ENCODE assay signal across 8 cellular contexts in genomic region chr11:77082838-77083552, GRCh38. TPM values are rescaled to one million over a fixed set of nuclear protein-coding genes. Genes with fewer than 3 reads are reported as not detected.
DNase-seq lines count a peak whose midpoint lies in the region; ATAC-seq and TF ChIP-seq lines count a peak whose summit lies in the region.

No MANE protein-coding gene starts in this region.

- TF ChIP-seq CTCF in heart right ventricle (IDR thresholded peaks at IDR 0.05) = no peak

- intact Hi-C loops in heart right ventricle (cut with DNase I) = loop anchor here in 2 of 10 donors (10.0 kb wide), 3 partner anchors 278 to 358 kb away; no protein-coding TSS in a partner anchor

- no peaks in the 10 kb centered on the region for H3K27me3 Mint-ChIP-seq in activated T-cell treated with anti-CD3 and anti-CD28 coated beads, Interleukin-2, amount 50 U/mL, for 4 hours (ENCODE audit: low read depth)

- peaks cover 15% of the 10 kb centered on the region for H3K4me1 Mint-ChIP-seq in activated T-cell treated with anti-CD3 and anti-CD28 coated beads, Interleukin-2, amount 50 U/mL, for 4 hours (ENCODE audit: low read depth)

- DNase-seq in GM23248 (peak; percentile 82), heart right ventricle (peak; percentile 54 to 62), DMS153 (lab: John Stamatoyannopoulos, UW) (no peak), RPMI8226 (no peak)
- DNase-seq in activated T-cell treated with anti-CD3 and anti-CD28 coated beads, Interleukin-2, amount 50 U/mL, for 4 hours = no peak
- DNase-seq in stimulated activated CD4-positive, alpha-beta T cell treated with anti-CD3 and anti-CD28 coated beads, Interleukin-4, amount 100 ng/mL, for 4 hours = peak; percentile 30 to 42

- ATAC-seq in activated T-cell treated with anti-CD3 and anti-CD28 coated beads, Interleukin-2, amount 50 U/mL, for 4 hours = peak; percentile 90 to 91
- ATAC-seq in heart right ventricle = peak; percentile 42 to 87 (median 82)
- no peak for ATAC-seq in HG03432 (IDR thresholded peaks at IDR 0.05; ENCODE audit: unreplicated experiment)
- no peak for ATAC-seq in GM18517 (IDR thresholded peaks at IDR 0.05; ENCODE audit: unreplicated experiment)

- H3F3A ChIP-seq in GM23248 (ENCODE audit: insufficient read depth) = no peaks in the 10 kb centered on the region

- peak overlapping the region; percentile 68 for H3K4me3 Mint-ChIP-seq in activated T-cell treated with anti-CD3 and anti-CD28 coated beads, Interleukin-2, amount 50 U/mL, for 4 hours

- no peaks in the 10 kb centered on the region for H3K9me3 ChIP-seq in GM23248 (ENCODE audit: low read depth)
- H3K9me3 ChIP-seq in heart right ventricle = peaks cover 0 to 7% (median 0%) of the 10 kb centered on the region in 11 donors

- H3K9ac ChIP-seq in GM23248 = peak overlapping the region; percentile 62

- in situ Hi-C loops in GM23248 (cut with MboI) = no loop called here

- H3K36me3 ChIP-seq in GM23248 (ENCODE audit: low read depth) (0 out of 2 replicates have a peak, but pooled peaks cover 6% of the 10 kb centered on the region), heart right ventricle (peaks cover 0 to 6% (median 0%) of the 10 kb centered on the region in 9 donors)

- peaks cover 21% of the 10 kb centered on the region for H3K4me1 ChIP-seq in GM23248 (ENCODE audit: insufficient read depth)
- peaks cover 9 to 28% (median 18%) of the 10 kb centered on the region in 9 donors for H3K4me1 ChIP-seq in heart right ventricle

- H3K79me2 ChIP-seq in GM23248 (ENCODE audit: insufficient read depth) = peaks cover 66% of the 10 kb centered on the region

- H4K20me1 ChIP-seq in GM23248 (ENCODE audit: insufficient read depth) = no peaks in the 10 kb centered on the region

- H3K9me2 ChIP-seq in GM23248 (ENCODE audit: insufficient read depth) = no peaks in the 10 kb centered on the region

- H3K9me3 Mint-ChIP-seq in activated T-cell treated with anti-CD3 and anti-CD28 coated beads, Interleukin-2, amount 50 U/mL, for 4 hours = no peaks in the 10 kb centered on the region

- H3K27ac ChIP-seq in GM23248 (peak overlapping the region; percentile 38), heart right ventricle (peak overlapping the region in 9 of 10 donors; percentile 33 to 83 (median 60))

- 62% methylated on average over 14 of the region's 14 CpGs for WGBS in GM23248 (ENCODE audit: low coverage in 1 of 2, low lambda C conversion rate in 2 of 2, missing lambda C conversion rate in 2 of 2), 2 experiments
- WGBS in heart right ventricle, 2 donors = 68 to 74% methylated on average over 14 of the region's 14 CpGs

- no peaks in the 10 kb centered on the region for H3K36me3 Mint-ChIP-seq in activated T-cell treated with anti-CD3 and anti-CD28 coated beads, Interleukin-2, amount 50 U/mL, for 4 hours (ENCODE audit: insufficient read depth)

- no peak overlapping the region for H3K4me3 ChIP-seq in GM23248
- peak overlapping the region in 3 of 10 donors; percentile 3 to 20 (median 14) for H3K4me3 ChIP-seq in heart right ventricle

- H2AFZ ChIP-seq in GM23248 = peak overlapping the region; percentile 56

- H3K4me2 ChIP-seq in GM23248 (ENCODE audit: unreplicated experiment) = peak overlapping the region; percentile 32

- H3K27me3 ChIP-seq in GM23248 (replicated peaks; ENCODE audit: insufficient read depth) = no peaks in the 10 kb centered on the region
- H3K27me3 ChIP-seq in heart right ventricle = no peaks in the 10 kb centered on the region

RNA-seq across cellular contexts. Expression of gene CAPN5, which starts 16.2 kb away (rescaled TPM):
- total RNA-seq in GM23248 (2014; rRNA removed; shearing (Covaris generic)) = 22.4 and 27.7 TPM in 2 replicates
- 17.8 and 18.3 TPM in 2 replicates for polyA plus RNA-seq in GM23248 (2016; fragmentation: Nextera tagmentation; extraction: Ambion mirVana)
- under 1 TPM; 0.29 to 0.68 (median 0.53) TPM for total RNA-seq in activated T-cell treated with anti-CD3 and anti-CD28 coated beads, Interleukin-2, amount 50 U/mL, for 4 hours
- total RNA-seq in heart right ventricle = 1 to 10 TPM; 1.8 to 3.6 (median 2.7) TPM
- polyA plus RNA-seq in heart right ventricle = 1 to 10 TPM; 2.0 to 2.5 TPM

RNA-seq across cellular contexts. Expression of gene OMP, which starts 19.6 kb away (rescaled TPM):
- not detected in 2 replicates for total RNA-seq in GM23248 (2014; rRNA removed; shearing (Covaris generic))
- polyA plus RNA-seq in GM23248 (2016; fragmentation: Nextera tagmentation; extraction: Ambion mirVana) (not detected in 2 replicates), heart right ventricle (not detected)
- total RNA-seq in activated T-cell treated with anti-CD3 and anti-CD28 coated beads, Interleukin-2, amount 50 U/mL, for 4 hours = not detected
- under 1 TPM in 1 of 10 donors, not detected in 9; 0.58 TPM for total RNA-seq in heart right ventricle

RNA-seq across cellular contexts. Expression of gene MYO7A, which starts 45.1 kb away (rescaled TPM):
- total RNA-seq in GM23248 (2014; rRNA removed; shearing (Covaris generic)) = not detected in 2 replicates
- polyA plus RNA-seq in GM23248 (2016; fragmentation: Nextera tagmentation; extraction: Ambion mirVana) = not detected in 2 replicates
- total RNA-seq in activated T-cell treated with anti-CD3 and anti-CD28 coated beads, Interleukin-2, amount 50 U/mL, for 4 hours = under 1 TPM in 1 of 3 donors, not detected in 2; 0.14 TPM
- total RNA-seq in heart right ventricle = 1 to 10 TPM in 9 of 10 donors, under 1 TPM in 1; 1.00 to 6.8 (median 2.8) TPM
- 1 to 10 TPM in 1 of 2 donors, under 1 TPM in 1; 0.91 to 5.0 TPM for polyA plus RNA-seq in heart right ventricle

RNA-seq across cellular contexts. Expression of gene B3GNT6, which starts 48.8 kb away (rescaled TPM):
- total RNA-seq in GM23248 (2014; rRNA removed; shearing (Covaris generic)) = not detected in 2 replicates
- polyA plus RNA-seq in GM23248 (2016; fragmentation: Nextera tagmentation; extraction: Ambion mirVana) (not detected in 2 replicates), heart right ventricle (not detected)
- not detected for total RNA-seq in activated T-cell treated with anti-CD3 and anti-CD28 coated beads, Interleukin-2, amount 50 U/mL, for 4 hours
- total RNA-seq in heart right ventricle = not detected

Comparison
In these comparisons a context has a peak if more than half of its experiments do, and no peak if none do; other contexts are left out.
1. DNase-seq: peak in GM23248 (single experiment), heart right ventricle (2 of 2) and stimulated activated CD4-positive, alpha-beta T cell treated with anti-CD3 and anti-CD28 coated beads, Interleukin-4, amount 100 ng/mL, for 4 hours (2 of 2); none in activated T-cell treated with anti-CD3 and anti-CD28 coated beads, Interleukin-2, amount 50 U/mL, for 4 hours (single experiment), DMS153 (single experiment) and RPMI8226 (single experiment).
2. ATAC-seq: peak in activated T-cell treated with anti-CD3 and anti-CD28 coated beads, Interleukin-2, amount 50 U/mL, for 4 hours (2 of 2) and heart right ventricle (8 of 8); none in HG03432 (single experiment) and GM18517 (single experiment).